ENCODE assay signal across 20 cellular contexts in genomic region chr19:34237939-34238338, GRCh38.
"Had no signal": no experiment of that assay in that cellular context is flagged by ENCODE, and none has a peak within 500 bp of the region (broad histone marks: within the 10 kb centered on the region; RNA-seq: fewer than 3 reads in every experiment).

No MANE protein-coding gene starts in this region.

- H3K9me3 ChIP-seq: SJSA1 had no signal

- DNase-seq: KBM-7, MV-4-11, NCI-H1048, NCI-H1105, NCI-H1417, NCI-H1436 treated with DMSO at 0.1 percent for 48 hours, NCI-H1694, NCI-H187 treated with DMSO at 0.1 percent for 48 hours, NCI-H2029 treated with DMSO at 0.1 percent for 48 hours, NCI-H2171 treated with DMSO at 0.1 percent for 48 hours, NCI-H2227 treated with DMSO at 0.1 percent for 48 hours, NCI-H524, NCI-H69, NCI-H774, Right ventricle myocardium superior, RPMI8226, SIG-M5 had no signal

- H3K27me3 ChIP-seq: SJSA1 had no signal

- H3K36me3 ChIP-seq: SJSA1 had no signal

- H3K4me3 ChIP-seq: SJSA1, SK-N-MC had no signal

- FAIRE-seq: RCC 7860 had no signal

- H3K27ac ChIP-seq: SJSA1, SK-N-MC had no signal
